1 cellular context compared by ENCODE assay signal in genomic region chr9:69599232-69599971, GRCh38.
TF ChIP-seq lines count a peak whose summit lies in the region.

No MANE protein-coding gene starts in this region.

TF ChIP-seq in IMR-90, 13 proteins besides CTCF, POLR2A, EP300 and RAD21 (continued from another document):
- TF ChIP-seq USF2 (IDR thresholded peaks at IDR 0.05; ENCODE audit: low read depth, low read length) = no peak
- TF ChIP-seq ELK1 (IDR thresholded peaks at IDR 0.05; ENCODE audit: borderline replicate concordance, low read depth, low read length) = no peak
- no peak for TF ChIP-seq MAFK (IDR thresholded peaks at IDR 0.05; ENCODE audit: low read depth, low read length)
